Comparison of ENCODE assay signal across 8 cellular contexts in genomic region chr9:17134396-17134842, GRCh38. TPM values are rescaled to one million over a fixed set of nuclear protein-coding genes. Genes with fewer than 3 reads are reported as not detected.
DNase-seq lines count a peak whose midpoint lies in the region; ATAC-seq, FAIRE-seq and TF ChIP-seq lines count a peak whose summit lies in the region.

No MANE protein-coding gene starts in this region.

- no peaks in the 10 kb centered on the region for H3K36me3 ChIP-seq in H7 (replicated peaks; ENCODE audit: control insufficient read depth, insufficient read depth, low read length)
- H3K36me3 ChIP-seq in SJCRH30, result no peaks in the 10 kb centered on the region
- H3K36me3 ChIP-seq in ovary, result no peaks in the 10 kb centered on the region

- peak overlapping the region in 1 of 2 donors; percentile 82 for H3K27ac Mint-ChIP-seq in activated naive CD4-positive, alpha-beta T cell treated with anti-CD3 and anti-CD28 coated beads, Interleukin-2, amount 50 U/mL, for 72 hours

- DNase-seq in H7 (no peak), SJCRH30 (no peak), fibroblast of pulmonary artery (ENCODE audit: low read depth) (peak; percentile 59), ovary (no peak), GM12891 (ENCODE audit: insufficient read length, low spot score) (no peak)
- no peak for DNase-seq in activated naive CD4-positive, alpha-beta T cell treated with anti-CD3 and anti-CD28 coated beads, Interleukin-2, amount 50 U/mL, for 72 hours (ENCODE audit: low spot score in 2 of 2)

- TF ChIP-seq EP300 in ovary (IDR thresholded peaks at IDR 0.05), result no peak

- H3K4me1 ChIP-seq in SJCRH30, result peaks cover 4% of the 10 kb centered on the region; the same call in 1 of the 2 replicates
- H3K4me1 ChIP-seq in ovary (ENCODE audit: insufficient read depth), result peaks cover 8% of the 10 kb centered on the region

- no peak for TF ChIP-seq CTCF in fibroblast of pulmonary artery (IDR thresholded peaks at IDR 0.05; ENCODE audit: low read length, missing control alignments)
- TF ChIP-seq CTCF in ovary (IDR thresholded peaks at IDR 0.05), result no peak

- WGBS in ovary, 3 donors, result 7 to 8% (median 7%) methylated on average over 8 to 9 of the region's 9 CpGs

- TF ChIP-seq POLR2A in ovary (IDR thresholded peaks at IDR 0.05), result no peak
- no peak for TF ChIP-seq POLR2A in GM12891 (IDR thresholded peaks at IDR 0.05; ENCODE audit: low read depth, low read length)

- H3K27me3 ChIP-seq in H7 (ENCODE audit: control insufficient read depth, insufficient read depth, low read length) (peaks cover 4% of the 10 kb centered on the region), SJCRH30 (no peaks in the 10 kb centered on the region), ovary (no peaks in the 10 kb centered on the region)

- intact Hi-C loops in ovary (cut with DNase I), result no loop called here

- H3K9me3 ChIP-seq in SJCRH30 (replicated peaks), result no peaks in the 10 kb centered on the region
- H3K9me3 ChIP-seq in ovary, result no peaks in the 10 kb centered on the region

- peaks cover 4 to 6% of the 10 kb centered on the region in 2 donors for H3K9me3 Mint-ChIP-seq in activated naive CD4-positive, alpha-beta T cell treated with anti-CD3 and anti-CD28 coated beads, Interleukin-2, amount 50 U/mL, for 72 hours

- FAIRE-seq in GM12891 (lab: Jason Lieb, UNC), result no peak

- peak overlapping the region; percentile 60 for H3K4me3 ChIP-seq in H7 (ENCODE audit: insufficient read depth, low read depth, low read length)
- peak overlapping the region; percentile 90 for H3K4me3 ChIP-seq in SJCRH30
- peak overlapping the region; percentile 88 for H3K4me3 ChIP-seq in fibroblast of pulmonary artery (replicated peaks; ENCODE audit: low read depth, low read length)
- H3K4me3 ChIP-seq in ovary, result peak overlapping the region; percentile 84

- H3K36me3 Mint-ChIP-seq in activated naive CD4-positive, alpha-beta T cell treated with anti-CD3 and anti-CD28 coated beads, Interleukin-2, amount 50 U/mL, for 72 hours, result peaks cover 12 to 18% of the 10 kb centered on the region in 2 donors

- H3K27ac ChIP-seq in SJCRH30 (peak overlapping the region; percentile 98), ovary (peak overlapping the region; percentile 83 to 84)

- ATAC-seq in HG03378 (IDR thresholded peaks at IDR 0.05; ENCODE audit: unreplicated experiment), result no peak
- no peak for ATAC-seq in GM18868 (IDR thresholded peaks at IDR 0.05; ENCODE audit: unreplicated experiment)
- no peak for ATAC-seq in activated naive CD4-positive, alpha-beta T cell treated with anti-CD3 and anti-CD28 coated beads, Interleukin-2, amount 50 U/mL, for 72 hours

TF ChIP-seq in GM12891, 5 proteins besides CTCF, POLR2A, EP300 and RAD21:
- TF ChIP-seq TAF1 (IDR thresholded peaks at IDR 0.05; ENCODE audit: low read depth, low read length) (no peak), POU2F2 (IDR thresholded peaks at IDR 0.05; ENCODE audit: low read depth, low read length) (no peak), PAX5 (IDR thresholded peaks at IDR 0.05; ENCODE audit: insufficient read depth, low read length, severe bottlenecking) (no peak), SPI1 (IDR thresholded peaks at IDR 0.05; ENCODE audit: low read depth, low read length) (no peak), POLR2AphosphoS5 (IDR thresholded peaks at IDR 0.05; ENCODE audit: low read depth, low read length) (no peak)

RNA-seq across cellular contexts. Expression of gene CNTLN, which starts 0.4 kb away (rescaled TPM):
- total RNA-seq in H7 (2014; rRNA removed; shearing (Covaris generic)), result 6.3 and 9.0 TPM in 2 replicates
- total RNA-seq in SJCRH30 (2014; rRNA removed; shearing (Covaris generic)), result 14.4 and 17.3 TPM in 2 replicates
- total RNA-seq in ovary, result 10 to 100 TPM; 13.1 to 24.8 (median 16.8) TPM
- 1 to 10 TPM; 8.4 to 8.6 TPM for polyA plus RNA-seq in ovary
- 4.1 TPM for polyA plus RNA-seq in GM12891 (2012; ENCODE audit: low read depth, missing spikeins)
- total RNA-seq in activated naive CD4-positive, alpha-beta T cell treated with anti-CD3 and anti-CD28 coated beads, Interleukin-2, amount 50 U/mL, for 72 hours, result under 1 TPM; 0.75 to 0.91 TPM
